12 cellular contexts compared by ENCODE assay signal in the genomic region with DNA sequence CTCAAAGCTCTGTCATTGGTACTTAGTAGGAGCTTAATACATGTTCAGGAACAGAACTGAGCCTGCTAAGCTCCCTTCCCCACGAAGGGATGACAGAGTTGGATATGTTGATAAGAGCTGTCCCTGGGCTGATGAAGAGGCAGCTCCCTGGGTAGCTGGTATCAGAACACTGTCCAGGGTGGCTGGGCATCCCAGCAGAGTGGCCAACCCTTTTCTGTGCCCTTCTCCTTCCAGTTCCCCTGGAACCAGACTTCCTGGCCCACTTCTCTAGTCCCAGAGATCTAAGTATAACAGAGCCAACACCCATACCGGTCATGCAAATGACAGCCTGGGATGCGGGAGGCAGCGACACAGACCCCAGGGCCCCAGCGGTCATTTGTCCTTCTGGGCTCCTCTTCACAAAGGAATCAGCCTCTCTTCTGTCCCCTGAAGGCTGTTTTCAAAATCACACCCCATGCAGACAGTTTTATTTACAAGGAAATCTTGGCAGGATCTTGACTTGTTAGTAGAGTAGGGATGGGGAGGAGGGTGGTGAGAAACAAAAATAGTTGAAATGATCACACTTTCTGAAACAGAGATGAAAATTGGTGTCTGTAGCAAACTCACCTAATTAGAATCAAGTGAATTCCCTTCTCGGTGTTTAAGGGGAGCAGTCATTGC. TPM values are rescaled to one million over a fixed set of nuclear protein-coding genes. Genes with fewer than 3 reads are reported as not detected.
DNase-seq lines count a peak whose midpoint lies in the region; ATAC-seq and TF ChIP-seq lines count a peak whose summit lies in the region.
"Had no signal": no experiment of that assay in that cellular context is flagged by ENCODE, and none has a peak within 500 bp of the region (broad histone marks: within the 10 kb centered on the region; RNA-seq: fewer than 3 reads in every experiment).

No MANE protein-coding gene starts in this region.

- no peak overlapping the region for H3K4me3 ChIP-seq in WI38 (ENCODE audit: low read depth, low read length)
- peak overlapping the region in 1 of 2 donors; percentile 97 for H3K4me3 ChIP-seq in vagina
- no peak overlapping the region for H3K4me3 ChIP-seq in A673 (ENCODE audit: low read depth, low read length, poor library complexity, severe bottlenecking)

- H3K27me3 ChIP-seq in vagina, result no peaks in the 10 kb centered on the region
- H3K27me3 ChIP-seq in A673 (replicated peaks; ENCODE audit: insufficient read depth, low read depth, low read length, poor library complexity), result peaks cover 10% of the 10 kb centered on the region

- H3K36me3 Mint-ChIP-seq in activated naive CD8-positive, alpha-beta T cell, result no peaks in the 10 kb centered on the region
- H3K36me3 Mint-ChIP-seq in activated naive CD8-positive, alpha-beta T cell treated with anti-CD3 and anti-CD28 coated beads for 36 hours, result no peaks in the 10 kb centered on the region

- H3K27ac ChIP-seq in vagina, result peak overlapping the region; percentile 70
- H3K27ac ChIP-seq in A673 (ENCODE audit: low read depth, low read length, poor library complexity, severe bottlenecking), result no peak overlapping the region
- H3K27ac ChIP-seq: RWPE1 had no signal

- TF ChIP-seq POLR2A in vagina (IDR thresholded peaks at IDR 0.05), result no peak

- H3K9me3 Mint-ChIP-seq in activated naive CD8-positive, alpha-beta T cell (ENCODE audit: low read depth), result no peaks in the 10 kb centered on the region
- H3K9me3 Mint-ChIP-seq in activated naive CD8-positive, alpha-beta T cell treated with anti-CD3 and anti-CD28 coated beads for 36 hours, result no peaks in the 10 kb centered on the region

- H3K9me3 ChIP-seq in vagina (no peaks in the 10 kb centered on the region), A673 (ENCODE audit: low read depth, low read length, poor library complexity, severe bottlenecking) (no peaks in the 10 kb centered on the region)

- intact Hi-C loops in vagina (cut with DNase I) (no loop called here), A673 (cut with micrococcal nuclease; ENCODE audit: unreplicated experiment) (loop anchor here (2.0 kb wide), 1 partner anchor 53 kb away; no protein-coding TSS in a partner anchor)

- CTCF ChIA-PET in A673 (lab: Charles Lee), result no interaction called here

- ATAC-seq in GM21723 (IDR thresholded peaks at IDR 0.05; ENCODE audit: unreplicated experiment) (no peak), GM21515 (IDR thresholded peaks at IDR 0.05; ENCODE audit: unreplicated experiment) (no peak)

- POLR2A ChIA-PET in A673 (lab: Charles Lee; ENCODE audit: low non-redundant PET), result no interaction called here

- H3K4me1 ChIP-seq in vagina (peaks cover 34% of the 10 kb centered on the region), A673 (ENCODE audit: insufficient read depth, low read length, poor library complexity, severe bottlenecking) (no peaks in the 10 kb centered on the region)

- H3K4me1 Mint-ChIP-seq in activated naive CD8-positive, alpha-beta T cell (ENCODE audit: low read depth), result peaks cover 17% of the 10 kb centered on the region
- H3K4me1 Mint-ChIP-seq in activated naive CD8-positive, alpha-beta T cell treated with anti-CD3 and anti-CD28 coated beads for 36 hours, result peaks cover 9% of the 10 kb centered on the region

- peak overlapping the region; percentile 80 for H3K4me3 Mint-ChIP-seq in activated naive CD8-positive, alpha-beta T cell
- no peak overlapping the region for H3K4me3 Mint-ChIP-seq in activated naive CD8-positive, alpha-beta T cell treated with anti-CD3 and anti-CD28 coated beads for 36 hours

- DNase-seq in activated naive CD8-positive, alpha-beta T cell treated with anti-CD3 and anti-CD28 coated beads for 36 hours, result no peak
- peak; percentile 53 for DNase-seq in inferior parietal cortex (ENCODE audit: extremely low spot score)
- DNase-seq in vagina (ENCODE audit: extremely low spot score in 2 of 2), result no peak
- DNase-seq in A673 (ENCODE audit: low spot score), result no peak
- DNase-seq: DMS79; effector CD4-positive, alpha-beta T cell; stimulated activated naive CD4-positive, alpha-beta T cell had no signal

- peaks cover 31% of the 10 kb centered on the region for H3K27me3 Mint-ChIP-seq in activated naive CD8-positive, alpha-beta T cell
- peaks cover 70% of the 10 kb centered on the region for H3K27me3 Mint-ChIP-seq in activated naive CD8-positive, alpha-beta T cell treated with anti-CD3 and anti-CD28 coated beads for 36 hours

- H3K27ac Mint-ChIP-seq in activated naive CD8-positive, alpha-beta T cell, result no peak overlapping the region
- no peak overlapping the region for H3K27ac Mint-ChIP-seq in activated naive CD8-positive, alpha-beta T cell treated with anti-CD3 and anti-CD28 coated beads for 36 hours

- no TSS peak for BruUV-seq in A673 (replicated peaks; lab: Mats Ljungman, UMichigan)

- TF ChIP-seq CTCF in WI38 (IDR thresholded peaks at IDR 0.05; ENCODE audit: low read depth, low read length), result peak; percentile 23; the same call in 1 of the 2 replicates
- TF ChIP-seq CTCF in vagina (IDR thresholded peaks at IDR 0.05), result peak in 1 of 3 experiments; percentile 10
- no peak for TF ChIP-seq CTCF in A673 (conservative IDR thresholded peaks at IDR 0.05; ENCODE audit: low read depth, low read length)

- no peaks in the 10 kb centered on the region for H3K36me3 ChIP-seq in vagina
- no peaks in the 10 kb centered on the region for H3K36me3 ChIP-seq in A673 (ENCODE audit: insufficient read depth, low read length, poor library complexity, severe bottlenecking)

RNA-seq across cellular contexts. Expression of a gene that starts 1.4 kb away (rescaled TPM):
- under 1 TPM in 1 of 2 experiments, not detected in 1; 0.06 TPM for total RNA-seq in activated naive CD8-positive, alpha-beta T cell treated with anti-CD3 and anti-CD28 coated beads for 36 hours
- total RNA-seq in vagina (1.7 TPM), A673 (2021) (0.80 and 0.90 TPM in 2 replicates)
